Comparison of ENCODE assay signal across 17 cellular contexts in the genomic region with DNA sequence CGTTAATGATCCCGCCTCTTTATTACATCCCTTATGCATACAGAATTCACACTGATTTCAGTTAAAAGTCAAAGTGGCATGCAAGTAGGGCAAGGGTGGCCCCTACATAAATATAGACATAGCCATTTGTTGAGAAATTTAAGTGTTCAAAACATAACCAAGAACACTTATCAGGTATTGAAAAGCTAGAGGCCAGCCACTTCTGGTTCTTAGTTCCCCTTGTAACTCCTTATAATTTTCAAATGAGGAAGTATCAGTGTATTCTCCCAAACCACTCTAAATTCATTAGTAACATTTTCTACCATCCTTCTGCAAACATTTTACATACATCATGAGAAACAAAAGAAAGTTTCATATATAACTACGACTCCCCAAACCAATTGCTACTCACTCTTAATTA. TPM values are rescaled to one million over a fixed set of nuclear protein-coding genes. Genes with fewer than 3 reads are reported as not detected.
A peak's percentile ranks its signal among the peaks of the same experiment; 100 is the strongest.
DNase-seq lines count a peak whose midpoint lies in the region; ATAC-seq and TF ChIP-seq lines count a peak whose summit lies in the region.
"Had no signal": no experiment of that assay in that cellular context is flagged by ENCODE, and none has a peak within 500 bp of the region (broad histone marks: within the 10 kb centered on the region; RNA-seq: fewer than 3 reads in every experiment).

No MANE protein-coding gene starts in this region.

- intact Hi-C loops in left ventricle myocardium inferior (cut with micrococcal nuclease): no loop called here

- ATAC-seq in GM19468 (IDR thresholded peaks at IDR 0.05; ENCODE audit: extremely low read depth, unreplicated experiment) (peak; percentile 59), HG03060 (IDR thresholded peaks at IDR 0.05; ENCODE audit: low read depth, unreplicated experiment) (peak; percentile 50), T-helper 17 cell (no peak), GM18870 (IDR thresholded peaks at IDR 0.05; ENCODE audit: unreplicated experiment) (no peak)
- ATAC-seq: K562 had no signal

- no peak overlapping the region for H3K27ac Mint-ChIP-seq in T-helper 17 cell
- H3K27ac Mint-ChIP-seq: activated T-helper 1 cell treated with anti-CD3 and anti-CD28 coated beads, Interleukin-12 subunit alpha, Interleukin-12 subunit beta, Interleukin-2, Interleukin-4 antibody, amounts not matched to agents 30 ng/mL and 10 ng/mL and 1 ng/mL, durations not matched to agents 14 hours and 24 hours and 36 hours had no signal

- H3K27me3 ChIP-seq in left ventricle myocardium inferior (ENCODE audit: low read depth): no peaks in the 10 kb centered on the region
- H3K27me3 ChIP-seq: vagina had no signal

- DNase-seq in GF-D8 (lab: John Stamatoyannopoulos, UW) (peak; percentile 10), NOMO-1 treated with dmso at 0.1 percent for 144 hours (lab: John Stamatoyannopoulos, UW; ENCODE audit: unreplicated experiment) (peak; percentile 34), left ventricle myocardium inferior (no peak), GM20000 (ENCODE audit: low spot score) (no peak), T-helper 17 cell (no peak)
- DNase-seq: activated CD4-positive, alpha-beta T cell treated with anti-CD3 and anti-CD28 coated beads, Interleukin-2, amount 50 U/mL, for 1 hour; aorta; dermis blood vessel endothelial cell; NCI-H1930; NK-92 treated with Interleukin-12 subunit alpha and Interleukin-12 subunit beta, amount 100 ng/mL, for 24 hours; stimulated activated CD4-positive, alpha-beta T cell treated with anti-CD3 and anti-CD28 coated beads, Interleukin-15, amount 100 ng/mL, for 24 hours had no signal

- TF ChIP-seq CTCF in left ventricle myocardium inferior (IDR thresholded peaks at IDR 0.05; ENCODE audit: borderline replicate concordance) (no peak), GM20000 (IDR thresholded peaks at IDR 0.05; ENCODE audit: extremely low read depth, missing control alignments) (no peak)

- H3K9me3 ChIP-seq in left ventricle myocardium inferior (replicated peaks) (no peaks in the 10 kb centered on the region), T-helper 17 cell (ENCODE audit: control insufficient read depth, low read length, poor library complexity, severe bottlenecking) (no peaks in the 10 kb centered on the region)
- H3K9me3 ChIP-seq: vagina had no signal

- H3K36me3 Mint-ChIP-seq in T-helper 17 cell (ENCODE audit: low read depth): no peaks in the 10 kb centered on the region

- H3K4me1 ChIP-seq in left ventricle myocardium inferior: peaks cover 10% of the 10 kb centered on the region

- H3K27me3 Mint-ChIP-seq in T-helper 17 cell: no peaks in the 10 kb centered on the region

- no peaks in the 10 kb centered on the region for H3K36me3 ChIP-seq in left ventricle myocardium inferior
- H3K36me3 ChIP-seq: vagina had no signal

- H3K4me3 ChIP-seq in left ventricle myocardium inferior: no peak overlapping the region
- H3K4me3 ChIP-seq: K562, vagina had no signal

- H3K4me1 Mint-ChIP-seq in T-helper 17 cell: peaks cover 2% of the 10 kb centered on the region

- H3K27ac ChIP-seq in left ventricle myocardium inferior (replicated peaks): no peak overlapping the region
- H3K27ac ChIP-seq: vagina had no signal

- no peak overlapping the region for H3K4me3 Mint-ChIP-seq in T-helper 17 cell
- H3K4me3 Mint-ChIP-seq: activated T-helper 1 cell treated with anti-CD3 and anti-CD28 coated beads, Interleukin-12 subunit alpha, Interleukin-12 subunit beta, Interleukin-2, Interleukin-4 antibody, amounts not matched to agents 30 ng/mL and 10 ng/mL and 1 ng/mL, durations not matched to agents 14 hours and 24 hours and 36 hours had no signal

RNA-seq across cellular contexts. Expression of a gene that starts 5.8 kb away (rescaled TPM):
- total RNA-seq in left ventricle myocardium inferior (53.9 TPM), T-helper 17 cell (10 to 100 TPM; 27.6 to 30.1 TPM)

Comparison
In these comparisons a context has a peak if more than half of its experiments do, and no peak if none do; other contexts are left out.
1. DNase-seq: peak in GF-D8 (single experiment) and NOMO-1 treated with dmso at 0.1 percent for 144 hours (single experiment); none in left ventricle myocardium inferior (single experiment), GM20000 (single experiment) and T-helper 17 cell (0 of 3).
2. ATAC-seq: peak in GM19468 (single experiment) and HG03060 (single experiment); none in T-helper 17 cell (single experiment) and GM18870 (single experiment).